Comparison of ENCODE assay signal across 22 cellular contexts in genomic region chr7:11633325-11633724, GRCh38.
"Had no signal": no experiment of that assay in that cellular context is flagged by ENCODE, and none has a peak within 500 bp of the region (broad histone marks: within the 10 kb centered on the region; RNA-seq: fewer than 3 reads in every experiment).

No MANE protein-coding gene starts in this region.

- FAIRE-seq: small intestine had no signal

- DNase-seq: activated CD4-positive, alpha-beta T cell treated with anti-CD3 and anti-CD28 coated beads for 1 hour; activated CD4-positive, alpha-beta T cell treated with anti-CD3 and anti-CD28 coated beads, Interleukin-2, amount 50 U/mL, for 4 hours; activated effector memory CD4-positive, alpha-beta T cell treated with anti-CD3 and anti-CD28 coated beads, Interleukin-2, amount 50 U/mL, for 16 hours; activated naive CD4-positive, alpha-beta T cell treated with anti-CD3 and anti-CD28 coated beads, Interleukin-2, amount 50 U/mL, for 16 hours; activated T-cell treated with anti-CD3 and anti-CD28 coated beads, Interleukin-2, amount 50 U/mL, for 72 hours; aorta; brain microvascular endothelial cell; foreskin keratinocyte; hypothalamus; islet precursor cell; left colon; lower lobe of right lung; naive thymus-derived CD8-positive, alpha-beta T cell; pancreas; right lobe of liver; small intestine; stimulated activated CD4-positive, alpha-beta T cell treated with anti-CD3 and anti-CD28 coated beads, Interleukin-15, amount 100 ng/mL, for 24 hours; stimulated activated CD4-positive, alpha-beta T cell treated with anti-CD3 and anti-CD28 coated beads, Interleukin-2, amount 100 ng/mL, for 48 hours; stimulated activated naive CD8-positive, alpha-beta T cell treated with anti-CD3 and anti-CD28 coated beads, Interleukin-15, amount 100 ng/mL, for 72 hours; trophoblast cell; WERI-Rb-1 had no signal

- H3K4me3 ChIP-seq: coronary artery, lower lobe of right lung, pancreas, right lobe of liver had no signal
